Comparison of ENCODE assay signal across 28 cellular contexts in genomic region chr13:90412980-90413379, GRCh38.
"Had no signal": no experiment of that assay in that cellular context is flagged by ENCODE, and none has a peak within 500 bp of the region (broad histone marks: within the 10 kb centered on the region; RNA-seq: fewer than 3 reads in every experiment).

No MANE protein-coding gene starts in this region.

- DNase-seq: activated B cell treated with CpG ODN at 0.5 μM for 24 hours; activated CD4-positive, alpha-beta memory T cell treated with anti-CD3 and anti-CD28 coated beads for 36 hours; activated CD4-positive, alpha-beta T cell treated with anti-CD3 and anti-CD28 coated beads for 1 hour; activated CD4-positive, alpha-beta T cell treated with anti-CD3 and anti-CD28 coated beads, Interleukin-2, amount 10 ng/mL, durations not matched to agents 7 days and 5 days; activated CD8-positive, alpha-beta memory T cell treated with anti-CD3 and anti-CD28 coated beads for 24 hours; activated effector memory CD4-positive, alpha-beta T cell treated with anti-CD3 and anti-CD28 coated beads, Interleukin-2, amount 50 U/mL, for 16 hours; activated naive CD4-positive, alpha-beta T cell treated with Interleukin-2 at 50 U/mL for 16 hours; activated naive CD8-positive, alpha-beta T cell treated with anti-CD3 and anti-CD28 coated beads, Interleukin-2, amount 50 U/mL, for 24 hours; activated T-cell treated with anti-CD3 and anti-CD28 coated beads, Interleukin-2, amount 50 U/mL, for 4 hours; amniotic stem cell; body of pancreas; MG63; MV-4-11; NCI-H1092 treated with DMSO at 0.1 percent for 48 hours; NCI-H1417 treated with DMSO at 0.1 percent for 48 hours; NCI-H1694; NCI-H2029; NCI-H2107; NCI-H2171 treated with DMSO at 0.1 percent for 48 hours; NCI-H226; NCI-H510A; NCI-H526 treated with DMSO at 0.1 percent for 48 hours; NCI-H82; SJCRH30 had no signal

- H3K27ac Mint-ChIP-seq: activated B cell treated with CpG ODN at 0.5 μM for 24 hours; activated CD4-positive, alpha-beta memory T cell treated with anti-CD3 and anti-CD28 coated beads for 36 hours; activated CD4-positive, alpha-beta T cell treated with anti-CD3 and anti-CD28 coated beads, Interleukin-2, amount 10 ng/mL, durations not matched to agents 7 days and 5 days; activated naive CD8-positive, alpha-beta T cell treated with anti-CD3 and anti-CD28 coated beads, Interleukin-2, amount 50 U/mL, for 24 hours; T-helper 1 cell treated with Interleukin-12 subunit alpha and Interleukin-12 subunit beta and Interleukin-4 antibody, amounts not matched to agents 30 μg/mL and 1 μg/mL, for 36 hours had no signal

- H3K36me3 ChIP-seq: ascending aorta, MG63, SJCRH30 had no signal

- H3K9me3 ChIP-seq: ascending aorta, body of pancreas, MG63, SJCRH30 had no signal

- ATAC-seq: activated naive CD4-positive, alpha-beta T cell treated with anti-CD3 and anti-CD28 coated beads, Interleukin-2, amount 50 U/mL, for 72 hours; activated naive CD8-positive, alpha-beta T cell treated with anti-CD3 and anti-CD28 coated beads, Interleukin-2, amount 50 U/mL, for 24 hours; activated T-cell treated with anti-CD3 and anti-CD28 coated beads, Interleukin-2, amount 50 U/mL, for 4 hours; body of pancreas had no signal

- H3K27ac ChIP-seq: ascending aorta, body of pancreas, SJCRH30 had no signal

- H3K4me1 ChIP-seq: ascending aorta, body of pancreas had no signal

- H3K4me1 Mint-ChIP-seq: activated B cell treated with CpG ODN at 0.5 μM for 24 hours; activated CD4-positive, alpha-beta T cell treated with anti-CD3 and anti-CD28 coated beads, Interleukin-2, amount 10 ng/mL, durations not matched to agents 7 days and 5 days; activated naive CD8-positive, alpha-beta T cell treated with anti-CD3 and anti-CD28 coated beads, Interleukin-2, amount 50 U/mL, for 24 hours; central memory CD8-positive, alpha-beta T cell had no signal

- H3K4me3 Mint-ChIP-seq: activated B cell treated with CpG ODN at 0.5 μM for 24 hours; activated CD4-positive, alpha-beta memory T cell treated with anti-CD3 and anti-CD28 coated beads for 36 hours; activated CD4-positive, alpha-beta T cell treated with anti-CD3 and anti-CD28 coated beads, Interleukin-2, amount 10 ng/mL, durations not matched to agents 7 days and 5 days; activated naive CD8-positive, alpha-beta T cell treated with anti-CD3 and anti-CD28 coated beads, Interleukin-2, amount 50 U/mL, for 24 hours; activated T-cell treated with anti-CD3 and anti-CD28 coated beads, Interleukin-2, amount 50 U/mL, for 4 hours; central memory CD8-positive, alpha-beta T cell; T-helper 1 cell treated with Interleukin-12 subunit alpha and Interleukin-12 subunit beta and Interleukin-4 antibody, amounts not matched to agents 30 μg/mL and 1 μg/mL, for 36 hours had no signal

- H3K4me3 ChIP-seq: ascending aorta, body of pancreas, MG63, SJCRH30 had no signal

- H3K36me3 Mint-ChIP-seq: activated CD4-positive, alpha-beta memory T cell treated with anti-CD3 and anti-CD28 coated beads for 36 hours; activated naive CD4-positive, alpha-beta T cell treated with anti-CD3 and anti-CD28 coated beads, Interleukin-2, amount 50 U/mL, for 72 hours had no signal

- H3K27me3 Mint-ChIP-seq: activated B cell treated with CpG ODN at 0.5 μM for 24 hours; activated CD4-positive, alpha-beta memory T cell treated with anti-CD3 and anti-CD28 coated beads for 36 hours; activated CD4-positive, alpha-beta T cell treated with anti-CD3 and anti-CD28 coated beads, Interleukin-2, amount 10 ng/mL, durations not matched to agents 7 days and 5 days; activated naive CD8-positive, alpha-beta T cell treated with anti-CD3 and anti-CD28 coated beads, Interleukin-2, amount 50 U/mL, for 24 hours; central memory CD8-positive, alpha-beta T cell had no signal

- H3K27me3 ChIP-seq: ascending aorta, body of pancreas, MG63, SJCRH30 had no signal
